Comparison of ENCODE assay signal across 7 cellular contexts in the genomic region with DNA sequence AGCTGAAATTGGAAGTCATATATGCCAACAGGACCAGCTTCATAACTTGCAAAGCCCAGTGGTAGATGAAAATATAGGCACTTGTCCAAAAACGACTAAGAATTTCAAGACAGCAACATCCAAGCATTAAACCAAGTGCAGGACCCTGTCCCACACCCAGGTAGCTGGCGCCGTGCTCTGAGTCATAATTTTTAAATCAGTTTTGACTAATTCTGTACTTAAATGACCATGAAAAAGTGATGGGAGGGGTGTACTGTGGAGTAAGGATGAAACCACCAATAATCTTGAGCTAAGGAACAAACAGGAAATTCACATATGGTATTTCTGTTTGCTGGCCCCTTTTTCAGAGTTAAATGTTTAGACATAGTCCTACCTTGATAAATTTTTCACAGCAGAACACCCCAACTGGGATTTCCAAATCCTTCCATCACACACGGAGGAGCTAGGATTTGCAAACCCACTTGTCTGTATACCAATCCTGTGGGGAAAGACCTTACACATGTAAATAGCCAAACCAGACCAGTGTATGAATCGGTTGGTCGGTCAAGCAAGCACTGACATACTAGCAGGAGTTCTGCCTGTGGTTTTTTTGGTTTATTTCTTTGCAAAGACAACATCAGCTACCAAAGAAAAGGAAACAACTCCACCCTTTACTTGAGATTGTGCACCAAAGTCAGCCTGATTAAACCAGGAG.
DNase-seq lines count a peak whose midpoint lies in the region; ATAC-seq and TF ChIP-seq lines count a peak whose summit lies in the region.

No MANE protein-coding gene starts in this region.

- TF ChIP-seq CTCF in WTC11 (IDR thresholded peaks at IDR 0.05): no peak

- ATAC-seq in GM18858 (IDR thresholded peaks at IDR 0.05; ENCODE audit: unreplicated experiment) (peak; percentile 85), GM21529 (IDR thresholded peaks at IDR 0.05; ENCODE audit: unreplicated experiment) (peak; percentile 91), HG03378 (IDR thresholded peaks at IDR 0.05; ENCODE audit: unreplicated experiment) (peak; percentile 90), memory B cell (ENCODE audit: low read depth) (peak; percentile 98), WTC11 (no peak)

- no peaks in the 10 kb centered on the region for H3K9me3 Mint-ChIP-seq in memory B cell
- no peaks in the 10 kb centered on the region; the same call in 1 of the 2 replicates for H3K9me3 Mint-ChIP-seq in WTC11

- DNase-seq in memory B cell (ENCODE audit: low spot score in 2 of 2): peak in 1 of 2 donors; percentile 18
- no peak for DNase-seq in WTC11 (ENCODE audit: low spot score)
- no peak for DNase-seq in RKO (ENCODE audit: low spot score)
- DNase-seq in activated CD8-positive, alpha-beta memory T cell treated with anti-CD3 and anti-CD28 coated beads, Interleukin-2, amount 50 U/mL, for 48 hours: no peak

- POLR2A ChIA-PET in WTC11 (lab: Charles Lee): no interaction called here

- peaks cover 15% of the 10 kb centered on the region for H3K4me1 Mint-ChIP-seq in memory B cell
- H3K4me1 Mint-ChIP-seq in WTC11: peaks cover 43% of the 10 kb centered on the region

- no peaks in the 10 kb centered on the region for H3K36me3 Mint-ChIP-seq in memory B cell
- no peaks in the 10 kb centered on the region for H3K36me3 Mint-ChIP-seq in WTC11

- H3K27ac Mint-ChIP-seq in memory B cell: peak overlapping the region; percentile 56
- H3K27ac Mint-ChIP-seq in WTC11: no peak overlapping the region

- H3K4me3 Mint-ChIP-seq in memory B cell: peak overlapping the region; percentile 56
- H3K4me3 Mint-ChIP-seq in WTC11: no peak overlapping the region

- CTCF ChIA-PET in WTC11 (lab: Charles Lee): no interaction called here

- H3K27me3 Mint-ChIP-seq in memory B cell: peaks cover 28% of the 10 kb centered on the region
- peaks cover 3% of the 10 kb centered on the region; the same call in 1 of the 2 replicates for H3K27me3 Mint-ChIP-seq in WTC11 (ENCODE audit: low read depth)

TF ChIP-seq in WTC11, 78 proteins besides CTCF, POLR2A, EP300 and RAD21:
- TF ChIP-seq ETV6 (CRISPR knock-in tag; IDR thresholded peaks at IDR 0.05) (no peak), NFATC4 (CRISPR knock-in tag; IDR thresholded peaks at IDR 0.05) (no peak), PRRX2 (CRISPR knock-in tag; IDR thresholded peaks at IDR 0.05) (no peak), NR2C2 (CRISPR knock-in tag; IDR thresholded peaks at IDR 0.05) (no peak)
- TF ChIP-seq, protein P1, sequence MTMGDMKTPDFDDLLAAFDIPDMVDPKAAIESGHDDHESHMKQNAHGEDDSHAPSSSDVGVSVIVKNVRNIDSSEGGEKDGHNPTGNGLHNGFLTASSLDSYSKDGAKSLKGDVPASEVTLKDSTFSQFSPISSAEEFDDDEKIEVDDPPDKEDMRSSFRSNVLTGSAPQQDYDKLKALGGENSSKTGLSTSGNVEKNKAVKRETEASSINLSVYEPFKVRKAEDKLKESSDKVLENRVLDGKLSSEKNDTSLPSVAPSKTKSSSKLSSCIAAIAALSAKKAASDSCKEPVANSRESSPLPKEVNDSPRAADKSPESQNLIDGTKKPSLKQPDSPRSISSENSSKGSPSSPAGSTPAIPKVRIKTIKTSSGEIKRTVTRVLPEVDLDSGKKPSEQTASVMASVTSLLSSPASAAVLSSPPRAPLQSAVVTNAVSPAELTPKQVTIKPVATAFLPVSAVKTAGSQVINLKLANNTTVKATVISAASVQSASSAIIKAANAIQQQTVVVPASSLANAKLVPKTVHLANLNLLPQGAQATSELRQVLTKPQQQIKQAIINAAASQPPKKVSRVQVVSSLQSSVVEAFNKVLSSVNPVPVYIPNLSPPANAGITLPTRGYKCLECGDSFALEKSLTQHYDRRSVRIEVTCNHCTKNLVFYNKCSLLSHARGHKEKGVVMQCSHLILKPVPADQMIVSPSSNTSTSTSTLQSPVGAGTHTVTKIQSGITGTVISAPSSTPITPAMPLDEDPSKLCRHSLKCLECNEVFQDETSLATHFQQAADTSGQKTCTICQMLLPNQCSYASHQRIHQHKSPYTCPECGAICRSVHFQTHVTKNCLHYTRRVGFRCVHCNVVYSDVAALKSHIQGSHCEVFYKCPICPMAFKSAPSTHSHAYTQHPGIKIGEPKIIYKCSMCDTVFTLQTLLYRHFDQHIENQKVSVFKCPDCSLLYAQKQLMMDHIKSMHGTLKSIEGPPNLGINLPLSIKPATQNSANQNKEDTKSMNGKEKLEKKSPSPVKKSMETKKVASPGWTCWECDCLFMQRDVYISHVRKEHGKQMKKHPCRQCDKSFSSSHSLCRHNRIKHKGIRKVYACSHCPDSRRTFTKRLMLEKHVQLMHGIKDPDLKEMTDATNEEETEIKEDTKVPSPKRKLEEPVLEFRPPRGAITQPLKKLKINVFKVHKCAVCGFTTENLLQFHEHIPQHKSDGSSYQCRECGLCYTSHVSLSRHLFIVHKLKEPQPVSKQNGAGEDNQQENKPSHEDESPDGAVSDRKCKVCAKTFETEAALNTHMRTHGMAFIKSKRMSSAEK (CRISPR knock-in tag; IDR thresholded peaks at IDR 0.05; ENCODE audit: borderline replicate concordance): no peak
